8 cellular contexts compared by ENCODE assay signal in genomic region chr11:834371-835316, GRCh38. TPM values are rescaled to one million over a fixed set of nuclear protein-coding genes. Genes with fewer than 3 reads are reported as not detected.
DNase-seq lines count a peak whose midpoint lies in the region; ATAC-seq and TF ChIP-seq lines count a peak whose summit lies in the region.

No MANE protein-coding gene starts in this region.

- H3K27ac Mint-ChIP-seq in T-helper 17 cell (no peak overlapping the region), neural crest cell (ENCODE audit: unreplicated experiment) (no peak overlapping the region)

- TF ChIP-seq CTCF in esophagus muscularis mucosa (IDR thresholded peaks at IDR 0.05), result peak in 1 of 3 experiments; percentile 8
- TF ChIP-seq CTCF in neural crest cell (conservative IDR thresholded peaks at IDR 0.05), result no peak

- intact Hi-C loops in esophagus muscularis mucosa (cut with DNase I), result no loop called here

- H3K9me3 Mint-ChIP-seq in neural crest cell, result no peaks in the 10 kb centered on the region

- TF ChIP-seq POLR2A in esophagus muscularis mucosa (IDR thresholded peaks at IDR 0.05; ENCODE audit: low read depth), result peak; percentile 49

- H3K4me1 Mint-ChIP-seq in T-helper 17 cell (peaks cover 14% of the 10 kb centered on the region), neural crest cell (peaks cover 7% of the 10 kb centered on the region)

- ATAC-seq in T-helper 17 cell, result no peak
- ATAC-seq in GM21423 (IDR thresholded peaks at IDR 0.05; ENCODE audit: unreplicated experiment), result no peak

- H3K9me3 ChIP-seq in T-helper 17 cell (ENCODE audit: control insufficient read depth, low read length, poor library complexity, severe bottlenecking), result no peaks in the 10 kb centered on the region
- no peaks in the 10 kb centered on the region for H3K9me3 ChIP-seq in esophagus muscularis mucosa

- WGBS in esophagus muscularis mucosa, result 17% methylated on average over 13 of the region's 31 CpGs

- H3K4me3 Mint-ChIP-seq in T-helper 17 cell, result peak overlapping the region; percentile 81
- peak overlapping the region; percentile 83 for H3K4me3 Mint-ChIP-seq in neural crest cell

- TF ChIP-seq EP300 in esophagus muscularis mucosa (IDR thresholded peaks at IDR 0.05), result no peak

- peaks cover 74 to 95% (median 90%) of the 10 kb centered on the region in 4 donors for H3K4me1 ChIP-seq in esophagus muscularis mucosa

- H3K27me3 Mint-ChIP-seq in T-helper 17 cell (peaks cover 2% of the 10 kb centered on the region), neural crest cell (ENCODE audit: low read depth) (peaks cover 30% of the 10 kb centered on the region)

- DNase-seq in ELR (ENCODE audit: low read depth), result peak; percentile 88
- DNase-seq in T-helper 17 cell, result no peak
- DNase-seq in esophagus muscularis mucosa (ENCODE audit: extremely low spot score), result no peak
- no peak for DNase-seq in neural crest cell (ENCODE audit: low read depth, low spot score)
- DNase-seq in hippocampal formation (lab: John Stamatoyannopoulos, UW), result no peak
- no peak for DNase-seq in stimulated activated CD4-positive, alpha-beta T cell treated with anti-CD3 and anti-CD28 coated beads, Interleukin-2, amount 100 ng/mL, for 24 hours
- DNase-seq in stimulated activated CD4-positive, alpha-beta T cell treated with anti-CD3 and anti-CD28 coated beads, Interleukin-1b, Interleukin-23, amount 100 ng/mL, for 48 hours, result no peak

- peaks cover 0 to 29% (median 18%) of the 10 kb centered on the region in 4 donors for H3K27me3 ChIP-seq in esophagus muscularis mucosa

- peak overlapping the region; percentile 78 to 94 (median 84) for H3K4me3 ChIP-seq in esophagus muscularis mucosa

- peaks cover 29 to 40% (median 39%) of the 10 kb centered on the region in 4 donors for H3K36me3 ChIP-seq in esophagus muscularis mucosa

- H3K27ac ChIP-seq in esophagus muscularis mucosa (replicated peaks in 1 of 4), result peak overlapping the region; percentile 88 to 93 (median 90)

- H3K36me3 Mint-ChIP-seq in T-helper 17 cell (ENCODE audit: low read depth) (no peaks in the 10 kb centered on the region), neural crest cell (ENCODE audit: low read depth) (no peaks in the 10 kb centered on the region)

RNA-seq across cellular contexts. Expression of gene CD151, which starts 1.9 kb away (rescaled TPM):
- total RNA-seq in T-helper 17 cell, result 10 to 100 TPM; 54.9 to 67.3 TPM
- 100 to 1,000 TPM; 219 to 730 (median 352) TPM for total RNA-seq in esophagus muscularis mucosa
- 101 and 108 TPM in 2 replicates for total RNA-seq in neural crest cell

RNA-seq across cellular contexts. Expression of gene CRACR2B, which starts 6.9 kb away (rescaled TPM):
- 1 to 10 TPM in 1 of 2 donors, under 1 TPM in 1; 0.47 to 1.0 TPM for total RNA-seq in T-helper 17 cell
- 1 to 10 TPM; 5.3 to 8.4 (median 7.0) TPM for total RNA-seq in esophagus muscularis mucosa
- 1.6 and 2.7 TPM in 2 replicates for total RNA-seq in neural crest cell

RNA-seq across cellular contexts. Expression of gene POLR2L, which starts 7.7 kb away (rescaled TPM):
- total RNA-seq in T-helper 17 cell (10 to 100 TPM; 38.5 to 40.5 TPM), esophagus muscularis mucosa (100 to 1,000 TPM in 2 of 4 donors, 10 to 100 TPM in 2; 71.4 to 189 (median 92.3) TPM), neural crest cell (128 and 134 TPM in 2 replicates)

RNA-seq across cellular contexts. Expression of gene TSPAN4, which starts 8.0 kb away (rescaled TPM):
- 1 to 10 TPM; 2.1 to 3.0 TPM for total RNA-seq in T-helper 17 cell
- 100 to 1,000 TPM in 3 of 4 donors, 10 to 100 TPM in 1; 81.4 to 156 (median 129) TPM for total RNA-seq in esophagus muscularis mucosa
- 40.0 and 40.2 TPM in 2 replicates for total RNA-seq in neural crest cell

RNA-seq across cellular contexts. Expression of gene PNPLA2, which starts 15.9 kb away (rescaled TPM):
- total RNA-seq in T-helper 17 cell (100 to 1,000 TPM; 178 to 182 TPM), esophagus muscularis mucosa (100 to 1,000 TPM in 1 of 4 donors, 10 to 100 TPM in 3; 62.8 to 107 (median 77.6) TPM), neural crest cell (27.0 and 34.5 TPM in 2 replicates)
